1 cellular context compared by ENCODE assay signal in genomic region chr20:62203378-62204030, GRCh38.
TF ChIP-seq lines count a peak whose summit lies in the region.

No MANE protein-coding gene starts in this region.

TF ChIP-seq in SK-N-SH, 30 proteins besides CTCF, POLR2A, EP300 and RAD21:
- TF ChIP-seq, protein P1, sequence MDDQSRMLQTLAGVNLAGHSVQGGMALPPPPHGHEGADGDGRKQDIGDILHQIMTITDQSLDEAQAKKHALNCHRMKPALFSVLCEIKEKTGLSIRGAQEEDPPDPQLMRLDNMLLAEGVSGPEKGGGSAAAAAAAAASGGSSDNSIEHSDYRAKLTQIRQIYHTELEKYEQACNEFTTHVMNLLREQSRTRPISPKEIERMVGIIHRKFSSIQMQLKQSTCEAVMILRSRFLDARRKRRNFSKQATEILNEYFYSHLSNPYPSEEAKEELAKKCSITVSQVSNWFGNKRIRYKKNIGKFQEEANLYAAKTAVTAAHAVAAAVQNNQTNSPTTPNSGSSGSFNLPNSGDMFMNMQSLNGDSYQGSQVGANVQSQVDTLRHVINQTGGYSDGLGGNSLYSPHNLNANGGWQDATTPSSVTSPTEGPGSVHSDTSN (IDR thresholded peaks at IDR 0.05): no peak
- TF ChIP-seq, protein P2, sequence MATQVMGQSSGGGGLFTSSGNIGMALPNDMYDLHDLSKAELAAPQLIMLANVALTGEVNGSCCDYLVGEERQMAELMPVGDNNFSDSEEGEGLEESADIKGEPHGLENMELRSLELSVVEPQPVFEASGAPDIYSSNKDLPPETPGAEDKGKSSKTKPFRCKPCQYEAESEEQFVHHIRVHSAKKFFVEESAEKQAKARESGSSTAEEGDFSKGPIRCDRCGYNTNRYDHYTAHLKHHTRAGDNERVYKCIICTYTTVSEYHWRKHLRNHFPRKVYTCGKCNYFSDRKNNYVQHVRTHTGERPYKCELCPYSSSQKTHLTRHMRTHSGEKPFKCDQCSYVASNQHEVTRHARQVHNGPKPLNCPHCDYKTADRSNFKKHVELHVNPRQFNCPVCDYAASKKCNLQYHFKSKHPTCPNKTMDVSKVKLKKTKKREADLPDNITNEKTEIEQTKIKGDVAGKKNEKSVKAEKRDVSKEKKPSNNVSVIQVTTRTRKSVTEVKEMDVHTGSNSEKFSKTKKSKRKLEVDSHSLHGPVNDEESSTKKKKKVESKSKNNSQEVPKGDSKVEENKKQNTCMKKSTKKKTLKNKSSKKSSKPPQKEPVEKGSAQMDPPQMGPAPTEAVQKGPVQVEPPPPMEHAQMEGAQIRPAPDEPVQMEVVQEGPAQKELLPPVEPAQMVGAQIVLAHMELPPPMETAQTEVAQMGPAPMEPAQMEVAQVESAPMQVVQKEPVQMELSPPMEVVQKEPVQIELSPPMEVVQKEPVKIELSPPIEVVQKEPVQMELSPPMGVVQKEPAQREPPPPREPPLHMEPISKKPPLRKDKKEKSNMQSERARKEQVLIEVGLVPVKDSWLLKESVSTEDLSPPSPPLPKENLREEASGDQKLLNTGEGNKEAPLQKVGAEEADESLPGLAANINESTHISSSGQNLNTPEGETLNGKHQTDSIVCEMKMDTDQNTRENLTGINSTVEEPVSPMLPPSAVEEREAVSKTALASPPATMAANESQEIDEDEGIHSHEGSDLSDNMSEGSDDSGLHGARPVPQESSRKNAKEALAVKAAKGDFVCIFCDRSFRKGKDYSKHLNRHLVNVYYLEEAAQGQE (IDR thresholded peaks at IDR 0.05; ENCODE audit: low read depth, low read length): no peak
- TF ChIP-seq TCF12 (IDR thresholded peaks at IDR 0.05): no peak
